Comparison of ENCODE assay signal across 8 cellular contexts in the genomic region with DNA sequence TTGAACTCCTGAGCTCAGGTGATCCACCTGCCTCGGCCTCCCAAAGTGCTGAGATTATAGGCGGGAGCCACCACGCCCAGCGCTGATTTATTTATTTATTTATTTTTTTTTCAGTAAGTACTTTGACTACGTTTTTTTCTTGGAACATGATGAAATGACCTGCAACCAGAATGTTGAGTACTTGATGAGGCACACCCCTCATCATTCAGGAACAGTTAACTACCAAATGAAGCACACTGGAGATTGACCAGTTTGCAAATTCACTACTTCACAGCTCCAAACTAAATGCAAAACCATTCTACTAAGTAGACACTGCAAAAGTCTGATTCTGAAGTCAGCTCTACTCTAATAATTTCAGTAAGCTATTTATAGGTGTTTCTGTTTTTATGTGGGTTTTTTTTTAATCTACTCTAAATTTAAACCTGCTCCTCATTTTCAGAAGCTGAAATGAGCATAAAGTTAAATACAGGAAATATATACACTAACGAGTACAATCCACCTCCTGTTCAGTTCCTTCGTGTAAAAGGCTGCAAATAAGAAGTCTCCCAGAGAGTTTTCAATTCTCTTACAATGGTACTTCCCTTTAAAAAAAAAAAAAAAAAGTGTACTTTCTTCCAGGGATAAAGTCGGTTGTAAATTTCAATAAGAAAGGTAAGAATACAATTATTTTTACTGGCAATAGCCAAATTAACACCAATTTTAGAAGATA. TPM values are rescaled to one million over a fixed set of nuclear protein-coding genes. Genes with fewer than 3 reads are reported as not detected.
A peak's percentile ranks its signal among the peaks of the same experiment; 100 is the strongest.
DNase-seq lines count a peak whose midpoint lies in the region; ATAC-seq and TF ChIP-seq lines count a peak whose summit lies in the region.

No MANE protein-coding gene starts in this region.

- CTCF ChIA-PET in BJ (lab: Yijun Ruan, JAX), result interaction anchor here (1.1 to 2.9 kb wide), 2 partner anchors 10 to 44 kb away, joined by 3 to 9 read pairs; no protein-coding TSS in a partner anchor

- peaks cover 63% of the 10 kb centered on the region for H3K79me2 ChIP-seq in Karpas-422 (ENCODE audit: low read length)

- H4K20me1 ChIP-seq in Karpas-422 (ENCODE audit: insufficient read depth, low read depth, low read length), result no peaks in the 10 kb centered on the region

- TF ChIP-seq CTCF in BJ (IDR thresholded peaks at IDR 0.05; ENCODE audit: insufficient read depth, low read depth, low read length) (no peak), brain microvascular endothelial cell (IDR thresholded peaks at IDR 0.05; ENCODE audit: low read depth, low read length, missing control alignments) (no peak)

- H3K9me3 ChIP-seq in Karpas-422 (ENCODE audit: low read length), result no peaks in the 10 kb centered on the region
- no peaks in the 10 kb centered on the region for H3K9me3 ChIP-seq in mucosa of stomach (ENCODE audit: control insufficient read depth, low read length)

- H3K4me1 ChIP-seq in Karpas-422 (ENCODE audit: low read length) (peaks cover 40% of the 10 kb centered on the region), mucosa of stomach (ENCODE audit: control insufficient read depth, insufficient read depth, low read length) (peaks cover 34% of the 10 kb centered on the region)

- H3K9me2 ChIP-seq in Karpas-422 (replicated peaks; ENCODE audit: insufficient read depth, low read length), result no peaks in the 10 kb centered on the region

- H3K27ac ChIP-seq in Karpas-422 (ENCODE audit: low read length) (peak overlapping the region; percentile 37), brain microvascular endothelial cell (peak overlapping the region; percentile 94)

- 0 out of 2 replicates have a peak overlapping the region, but pooled peaks have one; percentile 64 for H2AFZ ChIP-seq in Karpas-422 (ENCODE audit: low read length)

- no peaks in the 10 kb centered on the region for H3K36me3 ChIP-seq in BJ (ENCODE audit: control insufficient read depth, insufficient read depth, low read length)
- no peaks in the 10 kb centered on the region for H3K36me3 ChIP-seq in Karpas-422 (ENCODE audit: insufficient read depth, low read length)
- H3K36me3 ChIP-seq in brain microvascular endothelial cell (replicated peaks), result peaks cover 8% of the 10 kb centered on the region
- H3K36me3 ChIP-seq in mucosa of stomach (ENCODE audit: control insufficient read depth, insufficient read depth, low read length), result no peaks in the 10 kb centered on the region

- POLR2A ChIA-PET in BJ (lab: Charles Lee), result no interaction called here

- no peaks in the 10 kb centered on the region for H3K27me3 ChIP-seq in BJ (ENCODE audit: control insufficient read depth, insufficient read depth, low read length)
- H3K27me3 ChIP-seq in Karpas-422 (ENCODE audit: low read length), result no peaks in the 10 kb centered on the region
- H3K27me3 ChIP-seq in brain microvascular endothelial cell (replicated peaks), result no peaks in the 10 kb centered on the region
- no peaks in the 10 kb centered on the region for H3K27me3 ChIP-seq in mucosa of stomach (ENCODE audit: control insufficient read depth, insufficient read depth, low read length)

- H3K4me2 ChIP-seq in Karpas-422 (ENCODE audit: low read depth, low read length, poor library complexity, severe bottlenecking), result peak overlapping the region; percentile 80

- peak overlapping the region; percentile 98 for H3K4me3 ChIP-seq in BJ (ENCODE audit: low read depth, low read length)
- peak overlapping the region; percentile 72 for H3K4me3 ChIP-seq in Karpas-422 (ENCODE audit: low read length)
- peak overlapping the region; percentile 83 for H3K4me3 ChIP-seq in brain microvascular endothelial cell (ENCODE audit: low read depth, low read length)
- peak overlapping the region; percentile 40 for H3K4me3 ChIP-seq in mucosa of stomach (ENCODE audit: low read length)

- in situ Hi-C loops in brain microvascular endothelial cell (cut with HindIII; ENCODE audit: low pct_ligation_motif_present, low sequenced_read_pairs), result no loop called here

- no peak for DNase-seq in BJ (ENCODE audit: low read depth)
- peak; percentile 63 for DNase-seq in Karpas-422
- DNase-seq in brain microvascular endothelial cell, result no peak
- no peak for DNase-seq in NCI-H2227 (lab: John Stamatoyannopoulos, UW; ENCODE audit: unreplicated experiment)

- peak overlapping the region; percentile 76 for H3K9ac ChIP-seq in Karpas-422 (ENCODE audit: low read length)
- peak overlapping the region; percentile 90 for H3K9ac ChIP-seq in mucosa of stomach (ENCODE audit: low read length)

- no peak for ATAC-seq in GM21619 (IDR thresholded peaks at IDR 0.05; ENCODE audit: unreplicated experiment)
- no peak for ATAC-seq in HG03354 (IDR thresholded peaks at IDR 0.05; ENCODE audit: poor library complexity, severe bottlenecking, unreplicated experiment)
- ATAC-seq in HG03095 (IDR thresholded peaks at IDR 0.05; ENCODE audit: unreplicated experiment), result no peak

RNA-seq across cellular contexts. Expression of gene GFPT1, which starts 1.4 kb away (rescaled TPM):
- polyA plus RNA-seq in BJ (2011; rRNA removed), result 14.8 and 32.5 TPM in 2 replicates
- polyA minus RNA-seq in BJ (2011; rRNA and poly(A)+ RNA removed), result 25.4 and 26.7 TPM in 2 replicates
- 15.2 and 24.4 TPM in 2 replicates for total RNA-seq in Karpas-422 (2014; rRNA removed; shearing (Covaris generic); ENCODE audit: low replicate concordance)

RNA-seq across cellular contexts. Expression of gene NFU1, which starts 51.6 kb away (rescaled TPM):
- polyA plus RNA-seq in BJ (2011; rRNA removed), result 13.0 and 40.1 TPM in 2 replicates
- polyA minus RNA-seq in BJ (2011; rRNA and poly(A)+ RNA removed), result 4.3 and 4.7 TPM in 2 replicates
- 42.8 and 51.3 TPM in 2 replicates for total RNA-seq in Karpas-422 (2014; rRNA removed; shearing (Covaris generic); ENCODE audit: low replicate concordance)

Comparison
In these comparisons a context has a peak if more than half of its experiments do, and no peak if none do; other contexts are left out.
1. H3K4me3 ChIP-seq: peak in every context shown above with its lines; median percentile 98 in BJ; 83 in brain microvascular endothelial cell; 72 in Karpas-422; 40 in mucosa of stomach.